8 cellular contexts compared by ENCODE assay signal in the genomic region with DNA sequence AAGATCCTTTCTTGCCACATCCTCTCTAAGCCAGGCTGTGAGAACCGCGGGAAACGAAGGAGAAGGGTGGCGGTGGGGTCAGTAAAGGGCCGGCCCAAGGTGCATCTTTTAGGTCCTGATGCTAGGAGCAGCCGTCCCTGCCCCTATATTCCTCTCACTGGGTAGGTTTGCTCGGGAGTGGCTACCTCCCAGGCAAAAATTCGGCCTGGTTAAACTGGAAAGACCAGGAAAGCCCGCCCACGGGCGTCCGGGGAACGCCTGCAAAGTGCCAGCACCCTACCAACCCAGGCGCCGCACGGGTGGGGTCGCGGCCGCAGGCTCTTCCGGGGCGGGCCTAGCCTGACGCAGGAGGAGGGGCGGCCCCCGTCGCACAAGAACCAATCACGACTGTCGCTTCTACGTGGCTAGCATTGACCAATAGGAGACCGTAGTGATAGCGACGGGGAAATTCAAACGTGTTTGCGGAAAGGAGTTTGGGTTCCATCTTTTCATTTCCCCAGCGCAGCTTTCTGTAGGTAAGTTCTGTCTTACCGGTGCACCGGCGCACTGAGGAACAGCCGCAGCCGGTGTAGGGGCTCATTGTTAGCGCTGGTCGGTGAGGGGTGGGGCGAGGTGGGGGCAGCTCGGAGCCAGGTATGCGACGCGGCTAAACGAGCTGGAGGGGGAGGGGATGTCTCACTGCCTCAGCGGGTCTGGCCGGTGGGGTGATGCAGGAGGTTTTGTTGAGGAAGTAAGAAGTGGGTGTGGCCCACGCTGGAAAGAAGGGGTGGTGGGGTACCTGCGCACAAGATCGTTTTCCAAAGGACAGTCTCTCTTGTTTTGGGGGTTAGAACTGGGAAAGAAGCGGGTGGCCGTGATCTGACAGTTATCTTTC. TPM values are rescaled to one million over a fixed set of nuclear protein-coding genes. Genes with fewer than 3 reads are reported as not detected.
DNase-seq lines count a peak whose midpoint lies in the region; ATAC-seq and TF ChIP-seq lines count a peak whose summit lies in the region.

TTK (plus strand) TSS at position 451 of the 874 bp plus-strand sequence. CDS start 1,195 bp downstream, outside the sequence.

- peak; percentile 94 for DNase-seq in DMS 273 treated with DMSO at 0.1 percent for 48 hours (lab: John Stamatoyannopoulos, UW)
- DNase-seq in PC-3 = peak; percentile 91
- peak; percentile 87 for DNase-seq in activated T-cell treated with anti-CD3 and anti-CD28 coated beads for 48 hours (ENCODE audit: low read depth)
- peak; percentile 55 for DNase-seq in epithelial cell of proximal tubule (ENCODE audit: low read depth)
- DNase-seq in mucosa of gallbladder (ENCODE audit: low spot score) = peak; percentile 94
- DNase-seq in stimulated activated CD8-positive, alpha-beta memory T cell treated with anti-CD3 and anti-CD28 coated beads, Interleukin-4, amount 100 ng/mL, for 4 hours (ENCODE audit: low read depth in 2 of 2, low spot score in 1 of 2) = peak; percentile 72 to 79

- H3K4me1 ChIP-seq in PC-3 (ENCODE audit: insufficient read depth, low read length) = peaks cover 19% of the 10 kb centered on the region

- TF ChIP-seq EP300 in Ishikawa (IDR thresholded peaks at IDR 0.05; ENCODE audit: borderline replicate concordance) = 0 out of 2 replicates have a peak, but pooled peaks have one; percentile 5

- intact Hi-C loops in PC-3 (cut with micrococcal nuclease) = loop anchor here (2.0 to 10.0 kb wide), 3 partner anchors 58 to 130 kb away; partner anchors contain the start of gene ELOVL4

- no peak for TF ChIP-seq RAD21 in Ishikawa (IDR thresholded peaks at IDR 0.05; ENCODE audit: low read depth)

- H3K27ac ChIP-seq in PC-3 (ENCODE audit: low read length) = peak within 1 kb of the TSS; percentile 51

- peaks cover 38% of the 10 kb centered on the region for H3K79me2 ChIP-seq in PC-3 (ENCODE audit: low read length)

- H3K4me2 ChIP-seq in PC-3 (ENCODE audit: low read length) = peak within 1 kb of the TSS; percentile 98

- no peak for TF ChIP-seq CTCF in PC-3 (conservative IDR thresholded peaks at IDR 0.05; ENCODE audit: low read depth, low read length)
- TF ChIP-seq CTCF in epithelial cell of proximal tubule (conservative IDR thresholded peaks at IDR 0.05; ENCODE audit: low read depth, low read length) = no peak

- POLR2A ChIA-PET in PC-3 (lab: Charles Lee; ENCODE audit: unreplicated experiment) = interaction anchor here (0.6 kb wide), 1 partner anchor 541 kb away, joined by 5 read pairs; no protein-coding TSS in a partner anchor

- H3K27me3 ChIP-seq in PC-3 (ENCODE audit: low read length) = no peaks in the 10 kb centered on the region

- BruUV-seq in PC-3 (replicated peaks; lab: Mats Ljungman, UMichigan) = no TSS peak

- no peaks in the 10 kb centered on the region for H3F3A ChIP-seq in PC-3 (ENCODE audit: low read length, unreplicated experiment)

- CTCF ChIA-PET in PC-3 (lab: Charles Lee) = interaction anchor here (0.6 to 1.0 kb wide), 2 partner anchors 56 to 58 kb away, joined by 3 read pairs; no protein-coding TSS in a partner anchor

- peak within 1 kb of the TSS; percentile 69 for H3K9ac ChIP-seq in PC-3 (ENCODE audit: low read length)

- H4K20me1 ChIP-seq in PC-3 (ENCODE audit: low read length) = no peaks in the 10 kb centered on the region

- peaks cover 19% of the 10 kb centered on the region; the same call in 1 of the 2 replicates for H3K36me3 ChIP-seq in PC-3 (ENCODE audit: low read depth, low read length)

- H3K4me3 ChIP-seq in PC-3 (ENCODE audit: low read length) (peak within 1 kb of the TSS; percentile 90), epithelial cell of proximal tubule (ENCODE audit: low read depth, low read length) (peak within 1 kb of the TSS; percentile 86)

- ATAC-seq in GM21576 (IDR thresholded peaks at IDR 0.05; ENCODE audit: unreplicated experiment) = peak; percentile 100
- ATAC-seq in PC-3 = peak; percentile 95

- H2AFZ ChIP-seq in PC-3 (ENCODE audit: low read length) = peak within 1 kb of the TSS; percentile 94

- no peaks in the 10 kb centered on the region for H3K9me2 ChIP-seq in PC-3 (replicated peaks; ENCODE audit: low read length)

- H3K9me3 ChIP-seq in PC-3 (ENCODE audit: low read length) = no peaks in the 10 kb centered on the region

TF ChIP-seq in Ishikawa, 13 proteins besides CTCF, POLR2A, EP300 and RAD21:
- TF ChIP-seq, protein P1, sequence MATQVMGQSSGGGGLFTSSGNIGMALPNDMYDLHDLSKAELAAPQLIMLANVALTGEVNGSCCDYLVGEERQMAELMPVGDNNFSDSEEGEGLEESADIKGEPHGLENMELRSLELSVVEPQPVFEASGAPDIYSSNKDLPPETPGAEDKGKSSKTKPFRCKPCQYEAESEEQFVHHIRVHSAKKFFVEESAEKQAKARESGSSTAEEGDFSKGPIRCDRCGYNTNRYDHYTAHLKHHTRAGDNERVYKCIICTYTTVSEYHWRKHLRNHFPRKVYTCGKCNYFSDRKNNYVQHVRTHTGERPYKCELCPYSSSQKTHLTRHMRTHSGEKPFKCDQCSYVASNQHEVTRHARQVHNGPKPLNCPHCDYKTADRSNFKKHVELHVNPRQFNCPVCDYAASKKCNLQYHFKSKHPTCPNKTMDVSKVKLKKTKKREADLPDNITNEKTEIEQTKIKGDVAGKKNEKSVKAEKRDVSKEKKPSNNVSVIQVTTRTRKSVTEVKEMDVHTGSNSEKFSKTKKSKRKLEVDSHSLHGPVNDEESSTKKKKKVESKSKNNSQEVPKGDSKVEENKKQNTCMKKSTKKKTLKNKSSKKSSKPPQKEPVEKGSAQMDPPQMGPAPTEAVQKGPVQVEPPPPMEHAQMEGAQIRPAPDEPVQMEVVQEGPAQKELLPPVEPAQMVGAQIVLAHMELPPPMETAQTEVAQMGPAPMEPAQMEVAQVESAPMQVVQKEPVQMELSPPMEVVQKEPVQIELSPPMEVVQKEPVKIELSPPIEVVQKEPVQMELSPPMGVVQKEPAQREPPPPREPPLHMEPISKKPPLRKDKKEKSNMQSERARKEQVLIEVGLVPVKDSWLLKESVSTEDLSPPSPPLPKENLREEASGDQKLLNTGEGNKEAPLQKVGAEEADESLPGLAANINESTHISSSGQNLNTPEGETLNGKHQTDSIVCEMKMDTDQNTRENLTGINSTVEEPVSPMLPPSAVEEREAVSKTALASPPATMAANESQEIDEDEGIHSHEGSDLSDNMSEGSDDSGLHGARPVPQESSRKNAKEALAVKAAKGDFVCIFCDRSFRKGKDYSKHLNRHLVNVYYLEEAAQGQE (IDR thresholded peaks at IDR 0.05; ENCODE audit: low read depth) = no peak
- TF ChIP-seq MAX (IDR thresholded peaks at IDR 0.05) = peak; percentile 61; the same call in 1 of the 2 replicates
- TF ChIP-seq ZBTB7A (IDR thresholded peaks at IDR 0.05; ENCODE audit: low read depth) = no peak
- TF ChIP-seq FOXM1 (IDR thresholded peaks at IDR 0.05; ENCODE audit: borderline replicate concordance, low read depth) = peak; percentile 93
- peak; percentile 13; the same call in 1 of the 2 replicates for TF ChIP-seq TEAD4 (IDR thresholded peaks at IDR 0.05)
- TF ChIP-seq USF1 (IDR thresholded peaks at IDR 0.05) = 0 out of 2 replicates have a peak, but pooled peaks have one; percentile 7
- TF ChIP-seq EGR1 (IDR thresholded peaks at IDR 0.05) = peak; percentile 76
- peak; percentile 74 for TF ChIP-seq YY1 (IDR thresholded peaks at IDR 0.05; ENCODE audit: low read depth)
- TF ChIP-seq CREB1 (IDR thresholded peaks at IDR 0.05; ENCODE audit: low read depth) = peak; percentile 76
- no peak for TF ChIP-seq CEBPB (IDR thresholded peaks at IDR 0.05)
- no peak for TF ChIP-seq NFIC (IDR thresholded peaks at IDR 0.05)
- TF ChIP-seq TAF1 (IDR thresholded peaks at IDR 0.05; ENCODE audit: low read depth) = peak; percentile 71
- no peak for TF ChIP-seq TCF12 (IDR thresholded peaks at IDR 0.05; ENCODE audit: low read depth)

RNA-seq across cellular contexts. Expression of gene TTK, which starts in this region (rescaled TPM):
- total RNA-seq in PC-3 (2014; rRNA removed) (38.9 and 39.0 TPM in 2 replicates), epithelial cell of proximal tubule (41.5 and 44.7 TPM in 2 replicates), mucosa of gallbladder (0.92 TPM)

Comparison
In these comparisons a context has a peak if more than half of its experiments do, and no peak if none do; other contexts are left out.
1. Peak in every context shown above with its lines: DNase-seq, ATAC-seq, H3K4me3 ChIP-seq and H3K27ac ChIP-seq.
2. RNA of gene TTK (total RNA-seq): 41.5 to 44.7 TPM in epithelial cell of proximal tubule and 38.9 to 39.0 TPM in PC-3; 0.92 TPM in mucosa of gallbladder (single experiment); every median in the first group is over 10 times any median in the second.
3. Peak in DNase-seq in mucosa of gallbladder; RNA of the gene not detected or under 1 TPM.